In genomic region chrX:19842542-19842941, GRCh38 we compare ENCODE assay signal across 1 cellular context.
A peak's percentile ranks its signal among the peaks of the same experiment; 100 is the strongest.
TF ChIP-seq lines count a peak whose summit lies in the region.

No MANE protein-coding gene starts in this region.

TF ChIP-seq in GM12878, 131 proteins besides CTCF, POLR2A, EP300 and RAD21 (continued from another document):
- TF ChIP-seq WRNIP1 (IDR thresholded peaks at IDR 0.05; ENCODE audit: borderline replicate concordance, low read depth, low read length) (no peak), PKNOX1 (IDR thresholded peaks at IDR 0.05) (peak; percentile 86), EZH2 (IDR thresholded peaks at IDR 0.05; ENCODE audit: borderline replicate concordance, control insufficient read depth, low read depth, low read length) (no peak)
